ENCODE assay signal across 9 cellular contexts in genomic region chr10:29130190-29130673, GRCh38.
DNase-seq lines count a peak whose midpoint lies in the region; ATAC-seq, FAIRE-seq and TF ChIP-seq lines count a peak whose summit lies in the region.
"Had no signal": no experiment of that assay in that cellular context is flagged by ENCODE, and none has a peak within 500 bp of the region (broad histone marks: within the 10 kb centered on the region; RNA-seq: fewer than 3 reads in every experiment).

No MANE protein-coding gene starts in this region.

- H3K4me3 ChIP-seq in heart left ventricle: no peak overlapping the region
- no peak overlapping the region for H3K4me3 ChIP-seq in right cardiac atrium (ENCODE audit: low read length)
- no peak overlapping the region for H3K4me3 ChIP-seq in Panc1 (ENCODE audit: low read depth in 2 of 2, low read length in 2 of 2)
- H3K4me3 ChIP-seq in gastroesophageal sphincter: no peak overlapping the region
- H3K4me3 ChIP-seq in naive thymus-derived CD4-positive, alpha-beta T cell (ENCODE audit: low read length): no peak overlapping the region
- H3K4me3 ChIP-seq: skin epidermis had no signal

- peaks cover 0 to 2% (median 0%) of the 10 kb centered on the region in 11 donors for H3K9me3 Mint-ChIP-seq in naive thymus-derived CD4-positive, alpha-beta T cell

- no peak overlapping the region for H3K4me3 Mint-ChIP-seq in naive thymus-derived CD4-positive, alpha-beta T cell

- DNase-seq in heart left ventricle (no peak), right cardiac atrium (no peak), Panc1 (ENCODE audit: low read depth, low spot score) (no peak), urothelium cell line (ENCODE audit: low spot score) (peak; percentile 36), omental fat pad (ENCODE audit: low spot score) (no peak)
- no peak for DNase-seq in naive thymus-derived CD4-positive, alpha-beta T cell

- TF ChIP-seq POLR2A in heart left ventricle (IDR thresholded peaks at IDR 0.05) (no peak), gastroesophageal sphincter (IDR thresholded peaks at IDR 0.05) (no peak)

- H3K27me3 Mint-ChIP-seq in naive thymus-derived CD4-positive, alpha-beta T cell: peaks cover 2 to 43% (median 28%) of the 10 kb centered on the region in 5 donors

- TF ChIP-seq CTCF in heart left ventricle (IDR thresholded peaks at IDR 0.05) (peak; percentile 39 to 65 (median 56)), Panc1 (IDR thresholded peaks at IDR 0.05) (peak; percentile 78), gastroesophageal sphincter (IDR thresholded peaks at IDR 0.05) (peak; percentile 32 to 54 (median 47)), omental fat pad (IDR thresholded peaks at IDR 0.05) (no peak)

- 29 to 56% (median 39%) methylated on average over 1 of the region's 1 CpG for WGBS in heart left ventricle, 4 donors
- 49% methylated on average over 1 of the region's 1 CpG for WGBS in right cardiac atrium
- 40 to 45% methylated on average over 1 of the region's 1 CpG for WGBS in gastroesophageal sphincter (ENCODE audit: low coverage in 1 of 2), 2 donors

- POLR2A ChIA-PET in Panc1 (lab: Charles Lee): no interaction called here
- POLR2A ChIA-PET in naive thymus-derived CD4-positive, alpha-beta T cell (lab: Charles Lee): no interaction called here

- H3K36me3 Mint-ChIP-seq in naive thymus-derived CD4-positive, alpha-beta T cell: peaks cover 0 to 6% (median 0%) of the 10 kb centered on the region in 5 donors

- peaks cover 0 to 5% (median 0%) of the 10 kb centered on the region in 9 donors for H3K27me3 ChIP-seq in heart left ventricle
- H3K27me3 ChIP-seq in right cardiac atrium (ENCODE audit: control insufficient read depth, insufficient read depth): no peaks in the 10 kb centered on the region
- peaks cover 3% of the 10 kb centered on the region; the same call in 1 of the 2 replicates for H3K27me3 ChIP-seq in Panc1 (ENCODE audit: control insufficient read depth, insufficient read depth, low read length)
- H3K27me3 ChIP-seq in gastroesophageal sphincter: peaks cover 27% of the 10 kb centered on the region
- no peaks in the 10 kb centered on the region for H3K27me3 ChIP-seq in naive thymus-derived CD4-positive, alpha-beta T cell (ENCODE audit: control insufficient read depth in 2 of 2, insufficient read depth in 2 of 2, low read length in 2 of 2)

- no peak for TF ChIP-seq EP300 in gastroesophageal sphincter (IDR thresholded peaks at IDR 0.05)

- no TSS peak for BruUV-seq in Panc1 (replicated peaks; lab: Mats Ljungman, UMichigan)

- no peak overlapping the region for H3K27ac ChIP-seq in heart left ventricle
- no peak overlapping the region for H3K27ac ChIP-seq in right cardiac atrium (ENCODE audit: low read length)
- H3K27ac ChIP-seq in Panc1 (ENCODE audit: low read length): no peak overlapping the region
- no peak overlapping the region for H3K27ac ChIP-seq in gastroesophageal sphincter
- no peak overlapping the region for H3K27ac ChIP-seq in naive thymus-derived CD4-positive, alpha-beta T cell (ENCODE audit: low read depth, low read length)
- H3K27ac ChIP-seq: skin epidermis had no signal

- H3K4me1 ChIP-seq in heart left ventricle: peaks cover 0 to 17% (median 4%) of the 10 kb centered on the region in 12 donors
- H3K4me1 ChIP-seq in right cardiac atrium (ENCODE audit: control insufficient read depth, insufficient read depth, low read length): peaks cover 6% of the 10 kb centered on the region
- H3K4me1 ChIP-seq in Panc1 (ENCODE audit: control insufficient read depth, insufficient read depth, low read length): no peaks in the 10 kb centered on the region
- peaks cover 0 to 8% (median 0%) of the 10 kb centered on the region in 3 donors for H3K4me1 ChIP-seq in gastroesophageal sphincter
- H3K4me1 ChIP-seq in naive thymus-derived CD4-positive, alpha-beta T cell (ENCODE audit: control insufficient read depth in 2 of 2, insufficient read depth in 2 of 2, low read length in 2 of 2): no peaks in the 10 kb centered on the region

- FAIRE-seq in urothelium cell line (lab: Jason Lieb, UNC): no peak

- no peak overlapping the region for H3K27ac Mint-ChIP-seq in naive thymus-derived CD4-positive, alpha-beta T cell

- intact Hi-C loops in heart left ventricle (cut with DNase I) (loop anchor here in 9 of 10 donors (2.0 to 10.0 kb wide), 6 partner anchors 165 to 468 kb away; partner anchors contain the start of gene BAMBI (in 5 of the 9)), right cardiac atrium (cut with DNase I) (loop anchor here in 2 of 4 donors (5.0 to 10.0 kb wide), 2 partner anchors 175 to 468 kb away; no protein-coding TSS in a partner anchor), Panc1 (cut with micrococcal nuclease; ENCODE audit: unreplicated experiment) (loop anchor here (5.0 kb wide), 3 partner anchors 172 to 468 kb away; partner anchors contain the start of gene BAMBI)
- intact Hi-C loops in naive thymus-derived CD4-positive, alpha-beta T cell (cut with micrococcal nuclease): no loop called here

- CTCF ChIA-PET in Panc1 (lab: Charles Lee): interaction anchor here (0.6 to 1.0 kb wide), 3 partner anchors 14 to 466 kb away, joined by 3 to 5 read pairs (median 3); no protein-coding TSS in a partner anchor
- CTCF ChIA-PET in naive thymus-derived CD4-positive, alpha-beta T cell (lab: Charles Lee): no interaction called here

- no peaks in the 10 kb centered on the region for H3K4me1 Mint-ChIP-seq in naive thymus-derived CD4-positive, alpha-beta T cell

- no peak for ATAC-seq in heart left ventricle
- no peak for ATAC-seq in right cardiac atrium
- no peak for ATAC-seq in Panc1
- no peak for ATAC-seq in gastroesophageal sphincter
- ATAC-seq in omental fat pad (ENCODE audit: low FRiP score): no peak
- ATAC-seq in HG02981 (IDR thresholded peaks at IDR 0.05; ENCODE audit: unreplicated experiment): no peak
- ATAC-seq in naive thymus-derived CD4-positive, alpha-beta T cell: no peak

- in situ Hi-C loops in Panc1 (cut with HindIII; ENCODE audit: low pct_unique_long_range_greater_than_20kb, low sequenced_read_pairs): no loop called here

- no peaks in the 10 kb centered on the region for H3K9me3 ChIP-seq in heart left ventricle
- no peaks in the 10 kb centered on the region for H3K9me3 ChIP-seq in right cardiac atrium (ENCODE audit: control insufficient read depth, low read length)
- H3K9me3 ChIP-seq in Panc1 (ENCODE audit: control insufficient read depth, insufficient read depth, low read depth, low read length): no peaks in the 10 kb centered on the region
- H3K9me3 ChIP-seq in gastroesophageal sphincter: no peaks in the 10 kb centered on the region
- H3K9me3 ChIP-seq in naive thymus-derived CD4-positive, alpha-beta T cell (ENCODE audit: control insufficient read depth in 2 of 3, low read length in 3 of 3): no peaks in the 10 kb centered on the region

- H3K36me3 ChIP-seq in heart left ventricle: no peaks in the 10 kb centered on the region
- no peaks in the 10 kb centered on the region for H3K36me3 ChIP-seq in Panc1 (ENCODE audit: control insufficient read depth, insufficient read depth, low read length)
- H3K36me3 ChIP-seq in gastroesophageal sphincter: no peaks in the 10 kb centered on the region
- no peaks in the 10 kb centered on the region for H3K36me3 ChIP-seq in naive thymus-derived CD4-positive, alpha-beta T cell (ENCODE audit: control insufficient read depth in 2 of 3, insufficient read depth in 3 of 3, low read length in 3 of 3)

Comparison
In these comparisons a context has a peak if more than half of its experiments do, and no peak if none do; other contexts are left out.
1. CTCF ChIP-seq: peak in heart left ventricle (12 of 12), Panc1 (single experiment) and gastroesophageal sphincter (4 of 4); none in omental fat pad (0 of 3).
2. intact Hi-C loops: an anchor here in heart left ventricle (2.0 to 10.0 kb wide) and Panc1 (5.0 kb wide); none called in naive thymus-derived CD4-positive, alpha-beta T cell.